8 cellular contexts compared by ENCODE assay signal in the genomic region with DNA sequence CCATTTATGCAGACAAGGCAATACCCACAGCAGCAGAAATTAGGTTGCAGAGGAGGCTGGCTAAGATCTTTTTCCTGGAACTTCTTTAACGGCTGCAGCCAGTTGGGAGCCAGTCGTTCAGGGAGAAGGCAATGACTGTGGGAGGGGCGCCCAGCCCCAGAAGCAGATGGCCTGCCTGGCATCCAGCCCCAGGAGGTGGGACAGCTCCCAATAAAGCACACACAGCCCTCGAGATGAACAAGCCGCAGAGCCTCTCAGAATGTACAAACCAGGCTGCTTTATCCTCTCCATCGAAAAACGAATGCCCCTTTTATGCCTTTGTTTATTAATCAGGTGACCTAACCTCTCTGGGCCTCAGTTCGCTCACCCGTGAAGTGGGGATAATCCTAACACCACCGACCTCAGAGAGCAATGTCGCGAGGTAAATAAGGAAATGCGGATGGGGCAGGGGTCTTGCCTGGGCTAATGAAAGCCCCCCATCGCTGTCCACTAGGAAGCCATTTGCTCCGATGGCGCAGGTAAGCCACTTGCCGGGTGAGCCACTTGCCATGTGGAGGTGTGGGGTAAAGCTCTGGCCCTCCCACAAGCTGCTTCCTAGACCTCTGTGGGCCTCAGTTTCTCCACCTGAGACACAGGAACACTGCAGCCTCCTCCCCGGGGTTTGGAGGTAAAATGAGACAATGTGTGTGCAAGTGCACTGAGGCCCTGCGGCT.
DNase-seq lines count a peak whose midpoint lies in the region; ATAC-seq, FAIRE-seq and TF ChIP-seq lines count a peak whose summit lies in the region.

No MANE protein-coding gene starts in this region.

- TF ChIP-seq CTCF in foreskin fibroblast (IDR thresholded peaks at IDR 0.05; ENCODE audit: low read depth, low read length) (no peak), D721Med (IDR thresholded peaks at IDR 0.05; ENCODE audit: insufficient read depth, missing control alignments) (no peak)

- peak; percentile 87 for DNase-seq in COR-L47 (lab: John Stamatoyannopoulos, UW)
- peak; percentile 93 to 97 for DNase-seq in NCI-H446 (lab: John Stamatoyannopoulos, UW)
- DNase-seq in foreskin fibroblast = peak; percentile 82 to 94
- peak; percentile 77 for DNase-seq in pons (ENCODE audit: low spot score)
- DNase-seq in D721Med (ENCODE audit: insufficient read length, low spot score) = no peak

- no peak overlapping the region for H3K4me3 ChIP-seq in foreskin fibroblast (ENCODE audit: low read depth in 1 of 2, low read length in 2 of 2)

- ATAC-seq in GM18519 (IDR thresholded peaks at IDR 0.05; ENCODE audit: low FRiP score, unreplicated experiment) (no peak), HG02571 (IDR thresholded peaks at IDR 0.05; ENCODE audit: unreplicated experiment) (no peak), GM21717 (IDR thresholded peaks at IDR 0.05; ENCODE audit: unreplicated experiment) (no peak)

- FAIRE-seq in D721Med (lab: Jason Lieb, UNC) = no peak
